Comparison of ENCODE assay signal across 26 cellular contexts in the genomic region with DNA sequence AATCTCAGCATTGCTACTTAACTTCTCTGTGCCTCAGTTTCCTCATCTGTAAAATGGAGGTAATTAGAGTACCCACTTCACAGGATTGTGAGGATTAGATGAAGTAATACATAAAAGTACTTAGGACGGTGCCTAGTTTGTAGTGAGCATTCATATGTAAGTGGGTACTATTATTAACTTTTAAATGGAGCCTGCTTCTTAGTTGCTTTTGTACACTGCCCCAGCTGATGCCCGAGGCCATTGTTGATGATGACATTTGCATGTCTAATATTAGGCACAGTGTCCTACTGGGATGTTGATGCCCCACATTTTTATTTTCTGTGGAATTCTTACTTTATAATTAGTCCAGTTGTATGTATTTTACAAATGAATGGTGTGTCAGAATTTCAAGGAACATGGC. TPM values are rescaled to one million over a fixed set of nuclear protein-coding genes. Genes with fewer than 3 reads are reported as not detected.
DNase-seq lines count a peak whose midpoint lies in the region; ATAC-seq and TF ChIP-seq lines count a peak whose summit lies in the region.
"Had no signal": no experiment of that assay in that cellular context is flagged by ENCODE, and none has a peak within 500 bp of the region (broad histone marks: within the 10 kb centered on the region; RNA-seq: fewer than 3 reads in every experiment).

No MANE protein-coding gene starts in this region.

- no peaks in the 10 kb centered on the region for H3K36me3 Mint-ChIP-seq in activated naive CD8-positive, alpha-beta T cell
- H3K36me3 Mint-ChIP-seq in activated naive CD8-positive, alpha-beta T cell treated with anti-CD3 and anti-CD28 coated beads for 36 hours = peaks cover 21% of the 10 kb centered on the region

- TF ChIP-seq CTCF in KMS-11 (conservative IDR thresholded peaks at IDR 0.05; ENCODE audit: low read depth, low read length) = no peak
- no peak for TF ChIP-seq CTCF in ascending aorta (IDR thresholded peaks at IDR 0.05)

- H3K9me3 ChIP-seq in ascending aorta (no peaks in the 10 kb centered on the region), GM23248 (ENCODE audit: low read depth) (no peaks in the 10 kb centered on the region)
- H3K9me3 ChIP-seq: heart right ventricle, MG63, SJSA1, suprapubic skin had no signal

- no peak overlapping the region for H4K8ac ChIP-seq in mesendoderm (ENCODE audit: low read depth, low read length)

- no peak overlapping the region for H2AK5ac ChIP-seq in mesendoderm (ENCODE audit: low read length)

- H3K4me3 Mint-ChIP-seq in activated naive CD8-positive, alpha-beta T cell = no peak overlapping the region
- no peak overlapping the region for H3K4me3 Mint-ChIP-seq in activated naive CD8-positive, alpha-beta T cell treated with anti-CD3 and anti-CD28 coated beads for 36 hours
- H3K4me3 Mint-ChIP-seq: stimulated activated memory B cell treated with anti-CD40 and anti-IgM and Interleukin-4, amounts not matched to agents 10 μg/mL and 1 μg/mL and 100 μg/mL, for 72 hours; T-helper 1 cell treated with Interleukin-12 subunit alpha and Interleukin-12 subunit beta and Interleukin-4 antibody, amounts not matched to agents 30 μg/mL and 1 μg/mL, for 36 hours; WTC11 had no signal

- H2BK120ac ChIP-seq in mesendoderm (ENCODE audit: low read depth, low read length) = no peak overlapping the region

- in situ Hi-C loops in GM23248 (cut with MboI) = no loop called here

- no peak overlapping the region for H2BK15ac ChIP-seq in mesendoderm (replicated peaks; ENCODE audit: low read depth)

- no peak overlapping the region for H3K4me3 ChIP-seq in KMS-11 (IDR thresholded peaks at IDR 0.05; ENCODE audit: insufficient read depth, low read depth, low read length)
- H3K4me3 ChIP-seq in ascending aorta = no peak overlapping the region
- H3K4me3 ChIP-seq in mesendoderm (ENCODE audit: low read length) = no peak overlapping the region
- H3K4me3 ChIP-seq in GM23248 = no peak overlapping the region
- H3K4me3 ChIP-seq: heart right ventricle, MG63, SJSA1, skin epidermis, suprapubic skin had no signal

- peak overlapping the region; percentile 47 for H3K27ac Mint-ChIP-seq in activated naive CD8-positive, alpha-beta T cell
- H3K27ac Mint-ChIP-seq in activated naive CD8-positive, alpha-beta T cell treated with anti-CD3 and anti-CD28 coated beads for 36 hours = no peak overlapping the region
- H3K27ac Mint-ChIP-seq: stimulated activated memory B cell treated with anti-CD40 and anti-IgM and Interleukin-4, amounts not matched to agents 10 μg/mL and 1 μg/mL and 100 μg/mL, for 72 hours; T-helper 1 cell treated with Interleukin-12 subunit alpha and Interleukin-12 subunit beta and Interleukin-4 antibody, amounts not matched to agents 30 μg/mL and 1 μg/mL, for 36 hours; WTC11 had no signal

- intact Hi-C loops in ascending aorta (cut with DNase I) = no loop called here

- H3K79me2 ChIP-seq in KMS-11 (ENCODE audit: insufficient read depth, low read depth) (peaks cover 65% of the 10 kb centered on the region; the same call in 1 of the 2 replicates), mesendoderm (ENCODE audit: control insufficient read depth, insufficient read depth, low read length) (peaks cover 10% of the 10 kb centered on the region), GM23248 (ENCODE audit: insufficient read depth) (peaks cover 57% of the 10 kb centered on the region)

- WGBS in mesendoderm (ENCODE audit: extremely low coverage, insufficient coverage, low lambda C conversion rate) = no CpG with 5 or more reads among the region's 2 CpGs
- 74 to 75% methylated on average over 2 of the region's 2 CpGs for WGBS in GM23248 (ENCODE audit: low coverage in 1 of 2, low lambda C conversion rate in 2 of 2, missing lambda C conversion rate in 2 of 2), 2 experiments

- H3K4me2 ChIP-seq in KMS-11 (peak overlapping the region; percentile 92), mesendoderm (ENCODE audit: low read length) (no peak overlapping the region), GM23248 (ENCODE audit: unreplicated experiment) (no peak overlapping the region)

- H3K27me3 Mint-ChIP-seq in activated naive CD8-positive, alpha-beta T cell = no peaks in the 10 kb centered on the region
- no peaks in the 10 kb centered on the region for H3K27me3 Mint-ChIP-seq in activated naive CD8-positive, alpha-beta T cell treated with anti-CD3 and anti-CD28 coated beads for 36 hours
- H3K27me3 Mint-ChIP-seq: progenitor cell of endocrine pancreas; stimulated activated memory B cell treated with anti-CD40 and anti-IgM and Interleukin-4, amounts not matched to agents 10 μg/mL and 1 μg/mL and 100 μg/mL, for 72 hours had no signal

- peaks cover 14% of the 10 kb centered on the region for H3F3A ChIP-seq in GM23248 (ENCODE audit: insufficient read depth)

- H3K4me1 Mint-ChIP-seq in activated naive CD8-positive, alpha-beta T cell (ENCODE audit: low read depth) = peaks cover 64% of the 10 kb centered on the region
- peaks cover 53% of the 10 kb centered on the region for H3K4me1 Mint-ChIP-seq in activated naive CD8-positive, alpha-beta T cell treated with anti-CD3 and anti-CD28 coated beads for 36 hours

- H3K56ac ChIP-seq in mesendoderm (ENCODE audit: low read length) = no peak overlapping the region

- H3K4me1 ChIP-seq in KMS-11 (ENCODE audit: low read depth, poor library complexity, severe bottlenecking) (peaks cover 92% of the 10 kb centered on the region), ascending aorta (peaks cover 0 to 27% of the 10 kb centered on the region in 2 donors), mesendoderm (ENCODE audit: control insufficient read depth, low read depth, low read length) (no peaks in the 10 kb centered on the region), GM23248 (ENCODE audit: insufficient read depth) (peaks cover 23% of the 10 kb centered on the region)

- no peak overlapping the region for H2BK5ac ChIP-seq in mesendoderm (ENCODE audit: low read length)

- H3K23ac ChIP-seq in mesendoderm (ENCODE audit: low read length) = no peak overlapping the region

- H3K79me1 ChIP-seq in mesendoderm (ENCODE audit: low read length) = peaks cover 4% of the 10 kb centered on the region

- H3K9me2 ChIP-seq in GM23248 (ENCODE audit: insufficient read depth) = no peaks in the 10 kb centered on the region

- H3K27me3 ChIP-seq in KMS-11 (ENCODE audit: insufficient read depth, low read depth) (no peaks in the 10 kb centered on the region), ascending aorta (no peaks in the 10 kb centered on the region), mesendoderm (ENCODE audit: insufficient read depth, low read length, poor library complexity) (no peaks in the 10 kb centered on the region), GM23248 (replicated peaks; ENCODE audit: insufficient read depth) (no peaks in the 10 kb centered on the region)
- H3K27me3 ChIP-seq: heart right ventricle, MG63, SJSA1, suprapubic skin had no signal

- H4K5ac ChIP-seq in mesendoderm (ENCODE audit: low read length) = no peak overlapping the region

- DNase-seq in activated naive CD8-positive, alpha-beta T cell treated with anti-CD3 and anti-CD28 coated beads for 36 hours = no peak
- DNase-seq in ascending aorta (ENCODE audit: low spot score in 2 of 2) = no peak
- DNase-seq in mesendoderm = no peak
- DNase-seq in GM23248 = no peak
- DNase-seq: caudate nucleus; dermis blood vessel endothelial cell; DMS 273 treated with DMSO at 0.1 percent for 48 hours; H7; heart right ventricle; IMR-90; MG63; NCI-H1417 treated with DMSO at 0.1 percent for 48 hours; NCI-H2107; NK-92 treated with Interleukin-12 subunit alpha and Interleukin-12 subunit beta, amount 100 ng/mL, for 24 hours; stimulated activated CD4-positive, alpha-beta T cell treated with anti-CD3 and anti-CD28 coated beads, Interleukin-1b, Interleukin-23, amount 100 ng/mL, for 48 hours had no signal

- no peak overlapping the region for H3K18ac ChIP-seq in mesendoderm (ENCODE audit: low read length)

- H2AFZ ChIP-seq in KMS-11 (ENCODE audit: low read depth) (no peak overlapping the region), GM23248 (no peak overlapping the region)

- peak overlapping the region; percentile 82 for H3K27ac ChIP-seq in KMS-11
- peak overlapping the region; percentile 69 to 82 for H3K27ac ChIP-seq in ascending aorta
- peak overlapping the region; percentile 1 for H3K27ac ChIP-seq in temporal lobe (ENCODE audit: low read depth, low read length)
- no peak overlapping the region for H3K27ac ChIP-seq in mesendoderm (ENCODE audit: low read depth, low read length)
- no peak overlapping the region for H3K27ac ChIP-seq in GM23248
- H3K27ac ChIP-seq: SJSA1, suprapubic skin had no signal

- no peak for ATAC-seq in GM18505 (IDR thresholded peaks at IDR 0.05; ENCODE audit: unreplicated experiment)
- ATAC-seq: stimulated activated memory B cell treated with anti-CD40 and anti-IgM and Interleukin-4, amounts not matched to agents 10 μg/mL and 1 μg/mL and 100 μg/mL, for 72 hours; WTC11 had no signal

- no peak for TF ChIP-seq POLR2A in GM18505 (IDR thresholded peaks at IDR 0.05; ENCODE audit: borderline replicate concordance, extremely low read depth, insufficient read depth, insufficient read length)

- H4K20me1 ChIP-seq in KMS-11 (ENCODE audit: insufficient read depth) = no peaks in the 10 kb centered on the region
- no peaks in the 10 kb centered on the region for H4K20me1 ChIP-seq in GM23248 (ENCODE audit: insufficient read depth)

- H3K9me3 Mint-ChIP-seq in activated naive CD8-positive, alpha-beta T cell (ENCODE audit: low read depth) = no peaks in the 10 kb centered on the region
- no peaks in the 10 kb centered on the region for H3K9me3 Mint-ChIP-seq in activated naive CD8-positive, alpha-beta T cell treated with anti-CD3 and anti-CD28 coated beads for 36 hours
- H3K9me3 Mint-ChIP-seq: stimulated activated memory B cell treated with anti-CD40 and anti-IgM and Interleukin-4, amounts not matched to agents 10 μg/mL and 1 μg/mL and 100 μg/mL, for 72 hours; T-helper 1 cell treated with Interleukin-12 subunit alpha and Interleukin-12 subunit beta and Interleukin-4 antibody, amounts not matched to agents 30 μg/mL and 1 μg/mL, for 36 hours; WTC11 had no signal

- H3K4ac ChIP-seq in mesendoderm (ENCODE audit: low read depth, low read length) = no peak overlapping the region

- H3K36me3 ChIP-seq in KMS-11 (ENCODE audit: insufficient read depth) (no peaks in the 10 kb centered on the region; the same call in none of the 2 replicates), ascending aorta (peaks cover 12 to 16% of the 10 kb centered on the region in 2 donors), mesendoderm (ENCODE audit: control insufficient read depth, insufficient read depth, low read length) (no peaks in the 10 kb centered on the region), GM23248 (ENCODE audit: low read depth) (no peaks in the 10 kb centered on the region)

- H3K9ac ChIP-seq in KMS-11 = no peak overlapping the region
- H3K9ac ChIP-seq in mesendoderm (ENCODE audit: low read length) = no peak overlapping the region
- no peak overlapping the region for H3K9ac ChIP-seq in GM23248

RNA-seq across cellular contexts. Expression of gene PPP1R21, which starts 9.7 kb away (rescaled TPM):
- total RNA-seq in activated naive CD8-positive, alpha-beta T cell treated with anti-CD3 and anti-CD28 coated beads for 36 hours = 10 to 100 TPM; 20.2 to 20.3 TPM
- total RNA-seq in ascending aorta (16.6 TPM), temporal lobe (48.7 TPM)
- 17.2 TPM for polyA plus RNA-seq in mesendoderm (2013, experiment 1 of 2)
- 18.9 TPM for polyA plus RNA-seq in mesendoderm (2013, experiment 2 of 2)
- total RNA-seq in GM23248 (2014; rRNA removed; shearing (Covaris generic)) = 10.6 and 35.4 TPM in 2 replicates
- polyA plus RNA-seq in GM23248 (2016; fragmentation: Nextera tagmentation; extraction: Ambion mirVana) = 15.0 and 16.7 TPM in 2 replicates

Comparison
In these comparisons a context has a peak if more than half of its experiments do, and no peak if none do; other contexts are left out.
1. H3K27ac ChIP-seq: peak in KMS-11 (single experiment), ascending aorta (2 of 2) and temporal lobe (single experiment); none in mesendoderm (single experiment) and GM23248 (single experiment).